2 cellular contexts compared by ENCODE assay signal in the genomic region with DNA sequence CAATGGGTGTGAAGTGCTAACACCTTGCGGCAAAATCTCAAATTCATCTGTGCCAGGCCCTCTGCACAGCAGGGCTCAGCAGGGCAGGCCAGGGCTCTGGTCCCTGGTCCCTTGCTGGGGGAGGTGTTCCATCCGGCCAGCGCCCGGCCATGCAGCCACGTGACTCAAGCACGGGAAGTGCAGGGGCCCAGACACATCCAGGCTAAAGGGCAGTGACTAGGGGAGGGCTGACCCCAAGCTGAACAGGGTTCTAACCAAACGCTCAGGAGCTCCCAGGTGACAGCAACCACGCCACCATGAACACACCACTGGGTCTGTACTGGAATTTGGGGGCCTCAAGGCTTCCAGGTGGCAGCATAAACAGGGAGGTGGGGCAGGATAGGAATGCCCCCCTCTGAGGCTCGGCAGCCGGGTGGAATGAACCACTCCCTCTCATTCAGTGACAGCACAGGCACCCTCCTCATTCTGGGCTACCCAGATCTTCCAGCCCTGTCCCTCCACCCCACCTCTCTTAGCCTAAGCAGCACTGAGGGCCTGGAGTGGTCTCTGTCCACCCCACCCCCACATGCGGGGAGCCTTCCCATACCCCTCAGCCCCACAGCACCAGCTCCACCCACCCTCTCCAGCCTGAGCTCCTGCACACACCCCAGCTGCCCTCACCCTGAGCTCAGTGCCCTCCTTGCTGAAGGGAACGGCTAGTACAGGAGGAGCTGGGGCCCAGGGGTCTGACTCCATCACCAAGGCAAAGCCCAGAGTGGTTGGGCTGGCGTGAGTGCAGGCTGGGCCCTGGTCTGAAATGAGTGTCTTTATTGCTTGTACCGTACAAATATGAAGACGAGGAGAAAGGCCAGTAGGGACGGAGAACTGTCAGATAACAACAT.
TF ChIP-seq lines count a peak whose summit lies in the region.

No MANE protein-coding gene starts in this region.

TF ChIP-seq in GM23338, 12 proteins besides CTCF, POLR2A, EP300 and RAD21:
- TF ChIP-seq POLR2AphosphoS5 (IDR thresholded peaks at IDR 0.05; ENCODE audit: low read depth), result 0 out of 2 replicates have a peak, but pooled peaks have one; percentile 13
- TF ChIP-seq, protein P1, sequence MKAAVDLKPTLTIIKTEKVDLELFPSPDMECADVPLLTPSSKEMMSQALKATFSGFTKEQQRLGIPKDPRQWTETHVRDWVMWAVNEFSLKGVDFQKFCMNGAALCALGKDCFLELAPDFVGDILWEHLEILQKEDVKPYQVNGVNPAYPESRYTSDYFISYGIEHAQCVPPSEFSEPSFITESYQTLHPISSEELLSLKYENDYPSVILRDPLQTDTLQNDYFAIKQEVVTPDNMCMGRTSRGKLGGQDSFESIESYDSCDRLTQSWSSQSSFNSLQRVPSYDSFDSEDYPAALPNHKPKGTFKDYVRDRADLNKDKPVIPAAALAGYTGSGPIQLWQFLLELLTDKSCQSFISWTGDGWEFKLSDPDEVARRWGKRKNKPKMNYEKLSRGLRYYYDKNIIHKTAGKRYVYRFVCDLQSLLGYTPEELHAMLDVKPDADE (IDR thresholded peaks at IDR 0.05), result no peak
- no peak for TF ChIP-seq NANOG (IDR thresholded peaks at IDR 0.05; ENCODE audit: borderline replicate concordance)
- no peak for TF ChIP-seq STAT1 (IDR thresholded peaks at IDR 0.05; ENCODE audit: unreplicated experiment)
- TF ChIP-seq JUNB (IDR thresholded peaks at IDR 0.05; ENCODE audit: unreplicated experiment), result no peak

TF ChIP-seq in K562, 482 proteins besides CTCF, POLR2A, EP300 and RAD21 (continues in another document):
- TF ChIP-seq, protein P2, sequence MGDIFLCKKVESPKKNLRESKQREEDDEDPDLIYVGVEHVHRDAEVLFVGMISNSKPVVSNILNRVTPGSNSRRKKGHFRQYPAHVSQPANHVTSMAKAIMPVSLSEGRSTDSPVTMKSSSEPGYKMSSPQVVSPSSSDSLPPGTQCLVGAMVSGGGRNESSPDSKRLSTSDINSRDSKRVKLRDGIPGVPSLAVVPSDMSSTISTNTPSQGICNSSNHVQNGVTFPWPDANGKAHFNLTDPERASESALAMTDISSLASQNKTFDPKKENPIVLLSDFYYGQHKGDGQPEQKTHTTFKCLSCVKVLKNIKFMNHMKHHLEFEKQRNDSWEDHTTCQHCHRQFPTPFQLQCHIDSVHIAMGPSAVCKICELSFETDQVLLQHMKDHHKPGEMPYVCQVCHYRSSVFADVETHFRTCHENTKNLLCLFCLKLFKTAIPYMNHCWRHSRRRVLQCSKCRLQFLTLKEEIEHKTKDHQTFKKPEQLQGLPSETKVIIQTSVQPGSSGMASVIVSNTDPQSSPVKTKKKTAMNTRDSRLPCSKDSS (IDR thresholded peaks at IDR 0.05; ENCODE audit: low read depth, partially characterized antibody), result no peak
- peak; percentile 47 for TF ChIP-seq PHF20 (IDR thresholded peaks at IDR 0.05; ENCODE audit: partially characterized antibody)
- TF ChIP-seq ZBTB17 (CRISPR knock-in tag; IDR thresholded peaks at IDR 0.05), result peak; percentile 74
- peak in 1 of 2 experiments; percentile 10; a peak in 1 of 4 replicates for TF ChIP-seq TEAD1 (CRISPR knock-in tag; IDR thresholded peaks at IDR 0.05)
- TF ChIP-seq, protein P3, sequence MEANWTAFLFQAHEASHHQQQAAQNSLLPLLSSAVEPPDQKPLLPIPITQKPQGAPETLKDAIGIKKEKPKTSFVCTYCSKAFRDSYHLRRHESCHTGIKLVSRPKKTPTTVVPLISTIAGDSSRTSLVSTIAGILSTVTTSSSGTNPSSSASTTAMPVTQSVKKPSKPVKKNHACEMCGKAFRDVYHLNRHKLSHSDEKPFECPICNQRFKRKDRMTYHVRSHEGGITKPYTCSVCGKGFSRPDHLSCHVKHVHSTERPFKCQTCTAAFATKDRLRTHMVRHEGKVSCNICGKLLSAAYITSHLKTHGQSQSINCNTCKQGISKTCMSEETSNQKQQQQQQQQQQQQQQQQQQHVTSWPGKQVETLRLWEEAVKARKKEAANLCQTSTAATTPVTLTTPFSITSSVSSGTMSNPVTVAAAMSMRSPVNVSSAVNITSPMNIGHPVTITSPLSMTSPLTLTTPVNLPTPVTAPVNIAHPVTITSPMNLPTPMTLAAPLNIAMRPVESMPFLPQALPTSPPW (CRISPR knock-in tag; IDR thresholded peaks at IDR 0.05), result peak; percentile 75
- TF ChIP-seq FOXK2 (conservative IDR thresholded peaks at IDR 0.05 in 1 of 2, IDR thresholded peaks at IDR 0.05 in 1 of 2; ENCODE audit: low read depth in 2 of 2), result peak in 1 of 2 experiments; percentile 54; a peak in 1 of 4 replicates
- TF ChIP-seq, protein P4, sequence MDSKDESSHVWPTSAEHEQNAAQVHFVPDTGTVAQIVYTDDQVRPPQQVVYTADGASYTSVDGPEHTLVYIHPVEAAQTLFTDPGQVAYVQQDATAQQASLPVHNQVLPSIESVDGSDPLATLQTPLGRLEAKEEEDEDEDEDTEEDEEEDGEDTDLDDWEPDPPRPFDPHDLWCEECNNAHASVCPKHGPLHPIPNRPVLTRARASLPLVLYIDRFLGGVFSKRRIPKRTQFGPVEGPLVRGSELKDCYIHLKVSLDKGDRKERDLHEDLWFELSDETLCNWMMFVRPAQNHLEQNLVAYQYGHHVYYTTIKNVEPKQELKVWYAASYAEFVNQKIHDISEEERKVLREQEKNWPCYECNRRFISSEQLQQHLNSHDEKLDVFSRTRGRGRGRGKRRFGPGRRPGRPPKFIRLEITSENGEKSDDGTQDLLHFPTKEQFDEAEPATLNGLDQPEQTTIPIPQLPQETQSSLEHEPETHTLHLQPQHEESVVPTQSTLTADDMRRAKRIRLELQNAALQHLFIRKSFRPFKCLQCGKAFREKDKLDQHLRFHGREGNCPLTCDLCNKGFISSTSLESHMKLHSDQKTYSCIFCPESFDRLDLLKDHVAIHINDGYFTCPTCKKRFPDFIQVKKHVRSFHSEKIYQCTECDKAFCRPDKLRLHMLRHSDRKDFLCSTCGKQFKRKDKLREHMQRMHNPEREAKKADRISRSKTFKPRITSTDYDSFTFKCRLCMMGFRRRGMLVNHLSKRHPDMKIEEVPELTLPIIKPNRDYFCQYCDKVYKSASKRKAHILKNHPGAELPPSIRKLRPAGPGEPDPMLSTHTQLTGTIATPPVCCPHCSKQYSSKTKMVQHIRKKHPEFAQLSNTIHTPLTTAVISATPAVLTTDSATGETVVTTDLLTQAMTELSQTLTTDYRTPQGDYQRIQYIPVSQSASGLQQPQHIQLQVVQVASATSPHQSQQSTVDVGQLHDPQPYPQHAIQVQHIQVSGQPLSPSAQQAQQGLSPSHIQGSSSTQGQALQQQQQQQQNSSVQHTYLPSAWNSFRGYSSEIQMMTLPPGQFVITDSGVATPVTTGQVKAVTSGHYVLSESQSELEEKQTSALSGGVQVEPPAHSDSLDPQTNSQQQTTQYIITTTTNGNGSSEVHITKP (IDR thresholded peaks at IDR 0.05; ENCODE audit: partially characterized antibody), result peak; percentile 88
- TF ChIP-seq FOS (IDR thresholded peaks at IDR 0.05; ENCODE audit: extremely low read depth, insufficient read length), result no peak
- TF ChIP-seq ARID1B (IDR thresholded peaks at IDR 0.05), result 0 out of 2 replicates have a peak, but pooled peaks have one; percentile 11
- TF ChIP-seq ZNF766 (CRISPR knock-in tag; conservative IDR thresholded peaks at IDR 0.05), result peak; percentile 33; the same call in 1 of the 2 replicates
- TF ChIP-seq L3MBTL2 (IDR thresholded peaks at IDR 0.05), result peak; percentile 77
- TF ChIP-seq NR2C2 (CRISPR knock-in tag; IDR thresholded peaks at IDR 0.05), result no peak
- peak; percentile 94 for TF ChIP-seq NR2C2 (tag; IDR thresholded peaks at IDR 0.05)
- peak; percentile 68 for TF ChIP-seq CXXC5 (CRISPR knock-in tag; IDR thresholded peaks at IDR 0.05)
- TF ChIP-seq TAF1 (IDR thresholded peaks at IDR 0.05; ENCODE audit: control insufficient read depth, extremely low read depth, insufficient read depth, low read length, severe bottlenecking), result peak; percentile 13
- TF ChIP-seq, protein P5, sequence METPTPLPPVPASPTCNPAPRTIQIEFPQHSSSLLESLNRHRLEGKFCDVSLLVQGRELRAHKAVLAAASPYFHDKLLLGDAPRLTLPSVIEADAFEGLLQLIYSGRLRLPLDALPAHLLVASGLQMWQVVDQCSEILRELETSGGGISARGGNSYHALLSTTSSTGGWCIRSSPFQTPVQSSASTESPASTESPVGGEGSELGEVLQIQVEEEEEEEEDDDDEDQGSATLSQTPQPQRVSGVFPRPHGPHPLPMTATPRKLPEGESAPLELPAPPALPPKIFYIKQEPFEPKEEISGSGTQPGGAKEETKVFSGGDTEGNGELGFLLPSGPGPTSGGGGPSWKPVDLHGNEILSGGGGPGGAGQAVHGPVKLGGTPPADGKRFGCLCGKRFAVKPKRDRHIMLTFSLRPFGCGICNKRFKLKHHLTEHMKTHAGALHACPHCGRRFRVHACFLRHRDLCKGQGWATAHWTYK (CRISPR knock-in tag; IDR thresholded peaks at IDR 0.05), result 0 out of 2 replicates have a peak, but pooled peaks have one; percentile 8
- TF ChIP-seq ETV5 (CRISPR knock-in tag; IDR thresholded peaks at IDR 0.05; ENCODE audit: low read depth), result 0 out of 2 replicates have a peak, but pooled peaks have one; percentile 44
- TF ChIP-seq HDAC1 (IDR thresholded peaks at IDR 0.05), result peak in 1 of 2 experiments; percentile 58; a peak in 1 of 4 replicates
- TF ChIP-seq HMGN3 (IDR thresholded peaks at IDR 0.05; ENCODE audit: borderline replicate concordance, extremely low read depth, insufficient read length, low read depth, low read length), result peak; percentile 58
- TF ChIP-seq, protein P6, sequence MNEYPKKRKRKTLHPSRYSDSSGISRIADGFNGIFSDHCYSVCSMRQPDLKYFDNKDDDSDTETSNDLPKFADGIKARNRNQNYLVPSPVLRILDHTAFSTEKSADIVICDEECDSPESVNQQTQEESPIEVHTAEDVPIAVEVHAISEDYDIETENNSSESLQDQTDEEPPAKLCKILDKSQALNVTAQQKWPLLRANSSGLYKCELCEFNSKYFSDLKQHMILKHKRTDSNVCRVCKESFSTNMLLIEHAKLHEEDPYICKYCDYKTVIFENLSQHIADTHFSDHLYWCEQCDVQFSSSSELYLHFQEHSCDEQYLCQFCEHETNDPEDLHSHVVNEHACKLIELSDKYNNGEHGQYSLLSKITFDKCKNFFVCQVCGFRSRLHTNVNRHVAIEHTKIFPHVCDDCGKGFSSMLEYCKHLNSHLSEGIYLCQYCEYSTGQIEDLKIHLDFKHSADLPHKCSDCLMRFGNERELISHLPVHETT (CRISPR knock-in tag; conservative IDR thresholded peaks at IDR 0.05 in 1 of 2, IDR thresholded peaks at IDR 0.05 in 1 of 2), result 0 out of 4 replicates have a peak, but pooled peaks of 1 of the 2 experiments have one; percentile 33
- peak; percentile 93 for TF ChIP-seq BHLHE40 (IDR thresholded peaks at IDR 0.05; ENCODE audit: low read length)
- no peak for TF ChIP-seq RBM15 (IDR thresholded peaks at IDR 0.05; ENCODE audit: insufficient read depth, low read length)
- TF ChIP-seq, protein P7, sequence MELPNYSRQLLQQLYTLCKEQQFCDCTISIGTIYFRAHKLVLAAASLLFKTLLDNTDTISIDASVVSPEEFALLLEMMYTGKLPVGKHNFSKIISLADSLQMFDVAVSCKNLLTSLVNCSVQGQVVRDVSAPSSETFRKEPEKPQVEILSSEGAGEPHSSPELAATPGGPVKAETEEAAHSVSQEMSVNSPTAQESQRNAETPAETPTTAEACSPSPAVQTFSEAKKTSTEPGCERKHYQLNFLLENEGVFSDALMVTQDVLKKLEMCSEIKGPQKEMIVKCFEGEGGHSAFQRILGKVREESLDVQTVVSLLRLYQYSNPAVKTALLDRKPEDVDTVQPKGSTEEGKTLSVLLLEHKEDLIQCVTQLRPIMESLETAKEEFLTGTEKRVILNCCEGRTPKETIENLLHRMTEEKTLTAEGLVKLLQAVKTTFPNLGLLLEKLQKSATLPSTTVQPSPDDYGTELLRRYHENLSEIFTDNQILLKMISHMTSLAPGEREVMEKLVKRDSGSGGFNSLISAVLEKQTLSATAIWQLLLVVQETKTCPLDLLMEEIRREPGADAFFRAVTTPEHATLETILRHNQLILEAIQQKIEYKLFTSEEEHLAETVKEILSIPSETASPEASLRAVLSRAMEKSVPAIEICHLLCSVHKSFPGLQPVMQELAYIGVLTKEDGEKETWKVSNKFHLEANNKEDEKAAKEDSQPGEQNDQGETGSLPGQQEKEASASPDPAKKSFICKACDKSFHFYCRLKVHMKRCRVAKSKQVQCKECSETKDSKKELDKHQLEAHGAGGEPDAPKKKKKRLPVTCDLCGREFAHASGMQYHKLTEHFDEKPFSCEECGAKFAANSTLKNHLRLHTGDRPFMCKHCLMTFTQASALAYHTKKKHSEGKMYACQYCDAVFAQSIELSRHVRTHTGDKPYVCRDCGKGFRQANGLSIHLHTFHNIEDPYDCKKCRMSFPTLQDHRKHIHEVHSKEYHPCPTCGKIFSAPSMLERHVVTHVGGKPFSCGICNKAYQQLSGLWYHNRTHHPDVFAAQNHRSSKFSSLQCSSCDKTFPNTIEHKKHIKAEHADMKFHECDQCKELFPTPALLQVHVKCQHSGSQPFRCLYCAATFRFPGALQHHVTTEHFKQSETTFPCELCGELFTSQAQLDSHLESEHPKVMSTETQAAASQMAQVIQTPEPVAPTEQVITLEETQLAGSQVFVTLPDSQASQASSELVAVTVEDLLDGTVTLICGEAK (IDR thresholded peaks at IDR 0.05), result peak; percentile 81
- TF ChIP-seq, protein P7 (CRISPR knock-in tag; IDR thresholded peaks at IDR 0.05), result no peak
- peak; percentile 55 for TF ChIP-seq SOX6 (IDR thresholded peaks at IDR 0.05)
- no peak for TF ChIP-seq ZNF57 (CRISPR knock-in tag; IDR thresholded peaks at IDR 0.05)
- peak; percentile 85 for TF ChIP-seq ETV1 (tag; conservative IDR thresholded peaks at IDR 0.05; ENCODE audit: low read depth)
- TF ChIP-seq POLR2AphosphoS5 (IDR thresholded peaks at IDR 0.05; ENCODE audit: control insufficient read depth, insufficient read depth, low read depth, low read length), result 0 out of 2 replicates have a peak, but pooled peaks have one; percentile 15
- peak; percentile 22; the same call in 1 of the 2 replicates for TF ChIP-seq PHF8 (IDR thresholded peaks at IDR 0.05; ENCODE audit: borderline replicate concordance, low read length)
- TF ChIP-seq ZNF224 (CRISPR knock-in tag; IDR thresholded peaks at IDR 0.05), result no peak
- no peak for TF ChIP-seq E2F3 (CRISPR knock-in tag; IDR thresholded peaks at IDR 0.05)
